In the genomic region with DNA sequence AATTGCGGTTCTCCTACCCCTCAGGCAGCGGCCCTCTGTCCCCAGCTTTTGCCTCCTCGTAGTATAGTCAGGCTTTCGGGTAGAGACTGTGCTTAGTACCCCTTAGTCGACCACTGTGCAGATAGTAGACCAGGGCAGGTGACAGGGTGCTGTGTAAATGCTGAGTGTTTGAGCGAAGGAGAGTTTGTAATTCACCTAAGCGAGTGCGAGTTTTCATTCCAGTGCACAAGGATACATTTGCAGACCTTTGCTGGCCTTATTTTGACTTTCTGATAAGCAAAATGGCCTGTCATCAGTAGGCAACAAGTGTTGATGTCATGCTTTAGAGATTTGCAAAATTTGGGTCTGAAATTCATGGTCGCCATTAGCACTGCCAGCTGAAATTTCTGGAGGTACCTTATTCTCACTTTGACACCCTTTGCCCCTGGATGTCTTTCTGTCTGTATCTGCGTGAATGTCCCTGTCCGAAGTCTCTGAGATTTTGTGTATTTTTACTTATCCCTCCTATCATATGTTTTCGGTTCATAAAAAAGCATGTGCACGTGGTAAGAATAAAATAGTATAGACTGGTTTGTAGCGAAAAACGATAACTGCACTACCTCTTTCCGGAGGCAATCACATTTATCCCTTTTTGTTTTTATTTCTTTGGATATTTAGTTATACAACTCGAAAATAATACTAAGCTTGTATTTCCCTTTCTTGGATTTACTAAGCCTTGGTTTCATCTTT, we compare ENCODE assay signal across 8 cellular contexts. TPM values are rescaled to one million over a fixed set of nuclear protein-coding genes. Genes with fewer than 3 reads are reported as not detected.
DNase-seq lines count a peak whose midpoint lies in the region; ATAC-seq, FAIRE-seq and TF ChIP-seq lines count a peak whose summit lies in the region.

No MANE protein-coding gene starts in this region.

- DNase-seq in K562 (ENCODE audit: extremely low read depth in 1 of 4, low spot score in 3 of 4) (peak in 1 of 4 experiments; percentile 54), NCI-H526 treated with DMSO at 0.1 percent for 48 hours (lab: John Stamatoyannopoulos, UW) (no peak), SIG-M5 (lab: John Stamatoyannopoulos, UW) (no peak), NCI-H446 (lab: John Stamatoyannopoulos, UW) (no peak)

- CTCF ChIA-PET in K562 (lab: Yijun Ruan, JAX; ENCODE audit: low intra/inter-chr PET ratio) = interaction anchor here (0.6 to 3.5 kb wide), 4 partner anchors 23 to 217 kb away, joined by 3 to 53 read pairs (median 18); no protein-coding TSS in a partner anchor

- peaks cover 43% of the 10 kb centered on the region for H3K36me3 ChIP-seq in K562 (ENCODE audit: control insufficient read depth, insufficient read depth, low read length)

- H3K4me1 ChIP-seq in K562 (replicated peaks in 1 of 2; ENCODE audit: control insufficient read depth in 2 of 2, insufficient read depth in 2 of 2, low read length in 2 of 2) (peaks cover 3 to 19% of the 10 kb centered on the region in 2 experiments; a peak in 4 of 5 replicates), mononuclear cell (ENCODE audit: insufficient read depth, low read length) (peaks cover 38% of the 10 kb centered on the region)

- H3K27ac ChIP-seq in K562 (ENCODE audit: extremely low read depth, low read depth, low read length) = peak overlapping the region; percentile 98

- no peaks in the 10 kb centered on the region for H3K27me3 ChIP-seq in K562 (ENCODE audit: control insufficient read depth in 2 of 2, insufficient read depth in 2 of 2, low read length in 2 of 2)
- H3K27me3 ChIP-seq in mononuclear cell (ENCODE audit: insufficient read depth, low read length) = no peaks in the 10 kb centered on the region

- H3K4me2 ChIP-seq in K562 (ENCODE audit: insufficient read depth, low read length) = peak overlapping the region; percentile 99

- H2AFZ ChIP-seq in K562 (ENCODE audit: low read depth, low read length) = peak overlapping the region; percentile 56

- no peak for FAIRE-seq in K562 (lab: Jason Lieb, UNC)

- no peak for TF ChIP-seq CTCF in K562 (IDR thresholded peaks at IDR 0.05 in 2 of 3, conservative IDR thresholded peaks at IDR 0.05 in 1 of 3; ENCODE audit: insufficient read depth in 2 of 3, low read depth in 1 of 3, low read length in 3 of 3)

- intact Hi-C loops in K562 (cut with micrococcal nuclease) = loop anchor here (5.0 kb wide), 2 partner anchors 193 to 267 kb away; no protein-coding TSS in a partner anchor

- peaks cover 7% of the 10 kb centered on the region for H4K20me1 ChIP-seq in K562 (replicated peaks; ENCODE audit: control insufficient read depth, insufficient read depth, low read length)

- H3K9me3 ChIP-seq in K562 (replicated peaks; ENCODE audit: control insufficient read depth, insufficient read depth, low read depth, low read length) (no peaks in the 10 kb centered on the region), mononuclear cell (ENCODE audit: low read depth, low read length) (no peaks in the 10 kb centered on the region)

- POLR2A ChIA-PET in K562 (lab: Yijun Ruan, JAX) = interaction anchor here (0.7 to 3.2 kb wide), 22 partner anchors 8 to 250 kb away, joined by 3 to 25 read pairs (median 4); no protein-coding TSS in a partner anchor

- peak; percentile 4 for ATAC-seq in GM19023 (IDR thresholded peaks at IDR 0.05; ENCODE audit: unreplicated experiment)
- ATAC-seq in HG03520 (IDR thresholded peaks at IDR 0.05; ENCODE audit: unreplicated experiment) = peak; percentile 2
- ATAC-seq in K562 = peak; percentile 11
- no peak for ATAC-seq in HG02588 (IDR thresholded peaks at IDR 0.05; ENCODE audit: unreplicated experiment)

- no peak for TF ChIP-seq POLR2A in K562 (conservative IDR thresholded peaks at IDR 0.05)

- in situ Hi-C loops in K562 (cut with MboI) = loop anchor here (5.0 to 25.0 kb wide), 2 partner anchors 102 to 442 kb away; no protein-coding TSS in a partner anchor

- BruUV-seq in K562 (replicated peaks; lab: Mats Ljungman, UMichigan) = no TSS peak

- peak overlapping the region; percentile 94 to 100 for H3K9ac ChIP-seq in K562 (ENCODE audit: insufficient read depth in 1 of 2, low read depth in 2 of 2, low read length in 2 of 2)

- H3K9me1 ChIP-seq in K562 (ENCODE audit: control insufficient read depth, insufficient read depth, low read length) = no peaks in the 10 kb centered on the region

- peaks cover 69% of the 10 kb centered on the region for H3K79me2 ChIP-seq in K562 (ENCODE audit: control insufficient read depth, insufficient read depth, low read length)

- H3K4me3 ChIP-seq in K562 = peak overlapping the region; percentile 93
- H3K4me3 ChIP-seq in mononuclear cell (ENCODE audit: low read length) = peak overlapping the region; percentile 89

- no peak for TF ChIP-seq RAD21 in K562 (CRISPR knock-in tag; conservative IDR thresholded peaks at IDR 0.05 in 1 of 2, IDR thresholded peaks at IDR 0.05 in 1 of 2)

- under 1% methylated on average over 17 of the region's 17 CpGs for WGBS in K562 (ENCODE audit: insufficient coverage, low coverage, missing lambda C conversion rate)

- TF ChIP-seq EP300 in K562 (IDR thresholded peaks at IDR 0.05; ENCODE audit: low read length) = no peak

TF ChIP-seq in K562, 482 proteins besides CTCF, POLR2A, EP300 and RAD21 (continues in another document):
- TF ChIP-seq HDAC1 (IDR thresholded peaks at IDR 0.05) (peak in 1 of 2 experiments; percentile 28; a peak in 1 of 4 replicates), HDAC2 (IDR thresholded peaks at IDR 0.05) (0 out of 2 replicates have a peak, but pooled peaks have one; percentile 31), SRSF3 (IDR thresholded peaks at IDR 0.05; ENCODE audit: insufficient read depth, low read length) (no peak), FUS (optimal IDR thresholded peaks at IDR 0.05; ENCODE audit: low read depth, low read length) (no peak), ZNF217 (CRISPR knock-in tag; IDR thresholded peaks at IDR 0.05) (no peak), SRF (CRISPR knock-in tag; IDR thresholded peaks at IDR 0.05) (no peak), ESRRB (CRISPR knock-in tag; IDR thresholded peaks at IDR 0.05; ENCODE audit: borderline replicate concordance) (0 out of 2 replicates have a peak, but pooled peaks have one; percentile 21), HMG20A (CRISPR knock-in tag; conservative IDR thresholded peaks at IDR 0.05) (no peak), ELF1 (tag; IDR thresholded peaks at IDR 0.05) (no peak), NUFIP1 (IDR thresholded peaks at IDR 0.05; ENCODE audit: partially characterized antibody) (no peak), POLR2AphosphoS2 (IDR thresholded peaks at IDR 0.05; ENCODE audit: low read length) (no peak)
- TF ChIP-seq, protein P1, sequence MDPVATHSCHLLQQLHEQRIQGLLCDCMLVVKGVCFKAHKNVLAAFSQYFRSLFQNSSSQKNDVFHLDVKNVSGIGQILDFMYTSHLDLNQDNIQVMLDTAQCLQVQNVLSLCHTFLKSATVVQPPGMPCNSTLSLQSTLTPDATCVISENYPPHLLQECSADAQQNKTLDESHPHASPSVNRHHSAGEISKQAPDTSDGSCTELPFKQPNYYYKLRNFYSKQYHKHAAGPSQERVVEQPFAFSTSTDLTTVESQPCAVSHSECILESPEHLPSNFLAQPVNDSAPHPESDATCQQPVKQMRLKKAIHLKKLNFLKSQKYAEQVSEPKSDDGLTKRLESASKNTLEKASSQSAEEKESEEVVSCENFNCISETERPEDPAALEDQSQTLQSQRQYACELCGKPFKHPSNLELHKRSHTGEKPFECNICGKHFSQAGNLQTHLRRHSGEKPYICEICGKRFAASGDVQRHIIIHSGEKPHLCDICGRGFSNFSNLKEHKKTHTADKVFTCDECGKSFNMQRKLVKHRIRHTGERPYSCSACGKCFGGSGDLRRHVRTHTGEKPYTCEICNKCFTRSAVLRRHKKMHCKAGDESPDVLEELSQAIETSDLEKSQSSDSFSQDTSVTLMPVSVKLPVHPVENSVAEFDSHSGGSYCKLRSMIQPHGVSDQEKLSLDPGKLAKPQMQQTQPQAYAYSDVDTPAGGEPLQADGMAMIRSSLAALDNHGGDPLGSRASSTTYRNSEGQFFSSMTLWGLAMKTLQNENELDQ (CRISPR knock-in tag; IDR thresholded peaks at IDR 0.05; ENCODE audit: borderline replicate concordance) = peak; percentile 33; the same call in 1 of the 2 replicates
- TF ChIP-seq, protein P2, sequence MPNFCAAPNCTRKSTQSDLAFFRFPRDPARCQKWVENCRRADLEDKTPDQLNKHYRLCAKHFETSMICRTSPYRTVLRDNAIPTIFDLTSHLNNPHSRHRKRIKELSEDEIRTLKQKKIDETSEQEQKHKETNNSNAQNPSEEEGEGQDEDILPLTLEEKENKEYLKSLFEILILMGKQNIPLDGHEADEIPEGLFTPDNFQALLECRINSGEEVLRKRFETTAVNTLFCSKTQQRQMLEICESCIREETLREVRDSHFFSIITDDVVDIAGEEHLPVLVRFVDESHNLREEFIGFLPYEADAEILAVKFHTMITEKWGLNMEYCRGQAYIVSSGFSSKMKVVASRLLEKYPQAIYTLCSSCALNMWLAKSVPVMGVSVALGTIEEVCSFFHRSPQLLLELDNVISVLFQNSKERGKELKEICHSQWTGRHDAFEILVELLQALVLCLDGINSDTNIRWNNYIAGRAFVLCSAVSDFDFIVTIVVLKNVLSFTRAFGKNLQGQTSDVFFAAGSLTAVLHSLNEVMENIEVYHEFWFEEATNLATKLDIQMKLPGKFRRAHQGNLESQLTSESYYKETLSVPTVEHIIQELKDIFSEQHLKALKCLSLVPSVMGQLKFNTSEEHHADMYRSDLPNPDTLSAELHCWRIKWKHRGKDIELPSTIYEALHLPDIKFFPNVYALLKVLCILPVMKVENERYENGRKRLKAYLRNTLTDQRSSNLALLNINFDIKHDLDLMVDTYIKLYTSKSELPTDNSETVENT (CRISPR knock-in tag; IDR thresholded peaks at IDR 0.05) = no peak

RNA-seq across cellular contexts. Expression of a gene that starts 1.9 kb away (rescaled TPM):
- 39.5 and 78.6 TPM in 2 replicates for total RNA-seq in K562 (2011; cell fraction: chromatin; rRNA removed; ENCODE audit: low replicate concordance)
- 36.1 and 37.5 TPM in 2 replicates for total RNA-seq in K562 (2011; cell fraction: nucleolus; rRNA removed)
- total RNA-seq in K562 (2011; cell fraction: nucleoplasm; rRNA removed) = 31.4 TPM in 2 replicates
- total RNA-seq in K562 (2014; rRNA removed) (124 and 131 TPM in 2 replicates), K562 (2014; rRNA removed; fragmentation: Illumina TruSeq; extraction: Trizol) (155 and 182 TPM in 2 replicates), K562 (2015; rRNA removed; fragmentation: Illumina TruSeq; extraction: Trizol) (154 and 157 TPM in 2 replicates), K562 (2021) (152 and 190 TPM in 2 replicates), mononuclear cell (54.5 TPM)
- polyA plus RNA-seq in K562 (2011; rRNA removed) (73.3 and 84.2 TPM in 2 replicates), K562 (2014; fragmentation: Illumina TruSeq; extraction: Trizol) (148 and 158 TPM in 2 replicates), K562 (2014; fragmentation: Nextera tagmentation; extraction: Ambion mirVana) (1 to 10 TPM; 2.8 to 7.6 TPM), K562 (2014; rRNA removed) (100 and 123 TPM in 2 replicates)
- 39.1 and 92.5 TPM in 2 replicates for polyA plus RNA-seq in K562 (2011; cell fraction: cytosol; rRNA removed)
- polyA plus RNA-seq in K562 (2011; cell fraction: nucleus; rRNA removed) = 25.1 and 42.3 TPM in 2 replicates
- 96.5 and 139 TPM in 2 replicates for polyA plus RNA-seq in K562 (2012)
- 96.8 and 136 TPM in 2 replicates for polyA minus RNA-seq in K562 (2011; rRNA and poly(A)+ RNA removed)
- polyA minus RNA-seq in K562 (2011; cell fraction: cytosol; rRNA and poly(A)+ RNA removed) = 68.8 and 87.5 TPM in 2 replicates
- polyA minus RNA-seq in K562 (2011; cell fraction: nucleus; rRNA and poly(A)+ RNA removed) = 32.4 and 38.9 TPM in 2 replicates
